ENCODE assay signal across 7 cellular contexts in the genomic region with DNA sequence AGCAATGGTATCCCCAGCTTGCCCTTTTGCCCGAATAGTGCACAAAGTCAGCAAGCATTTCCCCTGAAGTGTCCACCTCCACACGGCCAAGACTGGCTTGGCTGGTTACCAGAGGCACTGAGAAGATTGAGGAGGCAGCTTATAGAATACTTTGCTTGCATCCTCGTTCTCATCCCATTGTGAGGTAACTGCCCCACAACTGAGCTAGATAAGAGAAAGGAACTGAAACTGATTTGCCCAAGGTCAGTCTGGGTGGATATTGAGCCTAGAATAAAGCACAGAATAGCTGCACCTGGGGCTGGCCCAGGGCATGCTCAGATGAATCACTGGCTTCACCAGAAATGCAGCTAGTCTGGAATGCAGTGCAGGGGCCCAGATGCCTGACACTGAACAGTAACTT. TPM values are rescaled to one million over a fixed set of nuclear protein-coding genes. Genes with fewer than 3 reads are reported as not detected.
DNase-seq lines count a peak whose midpoint lies in the region; ATAC-seq and TF ChIP-seq lines count a peak whose summit lies in the region.

No MANE protein-coding gene starts in this region.

- CTCF ChIA-PET in HCT116 (lab: Charles Lee): no interaction called here

- H3K9me3 ChIP-seq in HCT116 (ENCODE audit: control insufficient read depth in 1 of 2, insufficient read depth in 1 of 2, low read depth in 1 of 2, low read length in 2 of 2): no peaks in the 10 kb centered on the region
- no peaks in the 10 kb centered on the region for H3K9me3 ChIP-seq in trophoblast cell (ENCODE audit: insufficient read depth, low read depth, low read length)

- H3K18ac ChIP-seq in trophoblast cell (ENCODE audit: low read length): peak overlapping the region; percentile 76

- no peaks in the 10 kb centered on the region for H4K20me1 ChIP-seq in HCT116 (ENCODE audit: insufficient read depth)

- BruUV-seq in HCT116 (replicated peaks; lab: Mats Ljungman, UMichigan): no TSS peak

- ATAC-seq in GM18867 (IDR thresholded peaks at IDR 0.05; ENCODE audit: unreplicated experiment): peak; percentile 80
- ATAC-seq in HCT116: peak; percentile 80

- H2BK12ac ChIP-seq in trophoblast cell (ENCODE audit: low read length): peak overlapping the region; percentile 80

- peak overlapping the region; percentile 71 for H4K8ac ChIP-seq in trophoblast cell (ENCODE audit: low read depth, low read length)

- H3K4me2 ChIP-seq in HCT116 (ENCODE audit: low read length) (peak overlapping the region; percentile 42), trophoblast cell (ENCODE audit: low read length) (peak overlapping the region; percentile 44)

- no peak overlapping the region for H3K23ac ChIP-seq in trophoblast cell (ENCODE audit: low read length)

- H3K4me3 ChIP-seq in HCT116 (replicated peaks in 1 of 2; ENCODE audit: low read depth in 1 of 2, low read length in 2 of 2) (no peak overlapping the region), epithelial cell of proximal tubule (ENCODE audit: low read depth, low read length) (peak overlapping the region; percentile 34), trophoblast cell (ENCODE audit: low read depth, low read length) (no peak overlapping the region)

- H3K27me3 ChIP-seq in HCT116 (ENCODE audit: insufficient read depth, low read length) (no peaks in the 10 kb centered on the region), trophoblast cell (ENCODE audit: insufficient read depth, low read length) (no peaks in the 10 kb centered on the region)

- RAD21 ChIA-PET in HCT116 (lab: Charles Lee; ENCODE audit: low non-redundant PET in 1 of 2, low total read pairs in 2 of 2, uncharacterized antibody in 2 of 2, unreplicated experiment in 2 of 2): no interaction called here

- H3K79me1 ChIP-seq in trophoblast cell (ENCODE audit: low read length): peaks cover 24% of the 10 kb centered on the region

- DNase-seq in HCT116 (ENCODE audit: low read depth, low spot score) (no peak), M059J (ENCODE audit: low read depth) (peak; percentile 58), epithelial cell of proximal tubule (ENCODE audit: low read depth) (no peak), trophoblast cell (peak; percentile 94 to 96), COLO829 (ENCODE audit: low spot score) (no peak), NCI-H526 (lab: John Stamatoyannopoulos, UW) (no peak)

- H2AK5ac ChIP-seq in trophoblast cell (ENCODE audit: low read length): peak overlapping the region; percentile 75

- intact Hi-C loops in HCT116 (cut with micrococcal nuclease): no loop called here

- no peak for TF ChIP-seq RAD21 in HCT116 (IDR thresholded peaks at IDR 0.05; ENCODE audit: low read depth)

- H3K36me3 ChIP-seq in HCT116 (ENCODE audit: control insufficient read depth in 1 of 2, insufficient read depth in 2 of 2, low read length in 2 of 2) (no peaks in the 10 kb centered on the region), trophoblast cell (ENCODE audit: control insufficient read depth in 1 of 2, insufficient read depth in 2 of 2, low read length in 2 of 2) (no peaks in the 10 kb centered on the region)

- no CpG with 5 or more reads among the region's 3 CpGs for WGBS in trophoblast cell (ENCODE audit: extremely low coverage, insufficient coverage, insufficient read length)

- H3K14ac ChIP-seq in trophoblast cell (ENCODE audit: low read length): peak overlapping the region; percentile 78

- TF ChIP-seq CTCF in HCT116 (IDR thresholded peaks at IDR 0.05 in 2 of 3, conservative IDR thresholded peaks at IDR 0.05 in 1 of 3; ENCODE audit: borderline replicate concordance in 1 of 3, insufficient read depth in 1 of 3, low read depth in 2 of 3, low read length in 2 of 3): no peak
- no peak for TF ChIP-seq CTCF in epithelial cell of proximal tubule (conservative IDR thresholded peaks at IDR 0.05; ENCODE audit: low read depth, low read length)

- H3K9me2 ChIP-seq in HCT116 (ENCODE audit: insufficient read depth): no peaks in the 10 kb centered on the region

- peak overlapping the region; percentile 97 for H2BK5ac ChIP-seq in trophoblast cell (ENCODE audit: low read depth, low read length, poor library complexity)

- H2BK120ac ChIP-seq in trophoblast cell (ENCODE audit: insufficient read depth, low read length, poor library complexity): peak overlapping the region; percentile 78

- H3K4me1 ChIP-seq in HCT116 (ENCODE audit: control insufficient read depth in 1 of 2, insufficient read depth in 2 of 2, low read length in 2 of 2) (peaks cover 5 to 34% of the 10 kb centered on the region in 2 experiments; a peak in 3 of 4 replicates), trophoblast cell (ENCODE audit: control insufficient read depth in 1 of 2, insufficient read depth in 2 of 2, low read length in 2 of 2) (peaks cover 10 to 26% of the 10 kb centered on the region in 2 experiments)

- H4K91ac ChIP-seq in trophoblast cell (ENCODE audit: low read depth, low read length): peak overlapping the region; percentile 81

- no peak for TF ChIP-seq POLR2A in HCT116 (IDR thresholded peaks at IDR 0.05; ENCODE audit: borderline replicate concordance, extremely low read depth, insufficient read depth, insufficient read length)

- peak overlapping the region; percentile 51 for H4K12ac ChIP-seq in trophoblast cell (ENCODE audit: low read depth, low read length)

- H2AFZ ChIP-seq in HCT116 (ENCODE audit: low read depth, low read length, poor library complexity, severe bottlenecking) (no peak overlapping the region), trophoblast cell (ENCODE audit: insufficient read depth, low read length, poor library complexity) (no peak overlapping the region)

- H3K9ac ChIP-seq in HCT116 (ENCODE audit: low read length) (no peak overlapping the region), trophoblast cell (ENCODE audit: low read length) (no peak overlapping the region)

- no peak overlapping the region for H3K4ac ChIP-seq in trophoblast cell (ENCODE audit: low read depth, low read length)

- H3K79me2 ChIP-seq in HCT116 (ENCODE audit: insufficient read depth, low read length) (no peaks in the 10 kb centered on the region), trophoblast cell (ENCODE audit: control insufficient read depth, insufficient read depth, low read length, poor library complexity) (no peaks in the 10 kb centered on the region)

- H3K27ac ChIP-seq in HCT116 (ENCODE audit: low read depth, low read length) (no peak overlapping the region), trophoblast cell (ENCODE audit: low read depth, low read length) (peak overlapping the region; percentile 94)

- POLR2A ChIA-PET in HCT116 (lab: Charles Lee): no interaction called here

TF ChIP-seq in HCT116, 20 proteins besides CTCF, POLR2A, EP300 and RAD21 (continues in another document):
- TF ChIP-seq EGR1 (IDR thresholded peaks at IDR 0.05; ENCODE audit: low read depth): no peak
- TF ChIP-seq, protein P1, sequence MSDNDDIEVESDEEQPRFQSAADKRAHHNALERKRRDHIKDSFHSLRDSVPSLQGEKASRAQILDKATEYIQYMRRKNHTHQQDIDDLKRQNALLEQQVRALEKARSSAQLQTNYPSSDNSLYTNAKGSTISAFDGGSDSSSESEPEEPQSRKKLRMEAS (IDR thresholded peaks at IDR 0.05): no peak
- TF ChIP-seq, protein P2, sequence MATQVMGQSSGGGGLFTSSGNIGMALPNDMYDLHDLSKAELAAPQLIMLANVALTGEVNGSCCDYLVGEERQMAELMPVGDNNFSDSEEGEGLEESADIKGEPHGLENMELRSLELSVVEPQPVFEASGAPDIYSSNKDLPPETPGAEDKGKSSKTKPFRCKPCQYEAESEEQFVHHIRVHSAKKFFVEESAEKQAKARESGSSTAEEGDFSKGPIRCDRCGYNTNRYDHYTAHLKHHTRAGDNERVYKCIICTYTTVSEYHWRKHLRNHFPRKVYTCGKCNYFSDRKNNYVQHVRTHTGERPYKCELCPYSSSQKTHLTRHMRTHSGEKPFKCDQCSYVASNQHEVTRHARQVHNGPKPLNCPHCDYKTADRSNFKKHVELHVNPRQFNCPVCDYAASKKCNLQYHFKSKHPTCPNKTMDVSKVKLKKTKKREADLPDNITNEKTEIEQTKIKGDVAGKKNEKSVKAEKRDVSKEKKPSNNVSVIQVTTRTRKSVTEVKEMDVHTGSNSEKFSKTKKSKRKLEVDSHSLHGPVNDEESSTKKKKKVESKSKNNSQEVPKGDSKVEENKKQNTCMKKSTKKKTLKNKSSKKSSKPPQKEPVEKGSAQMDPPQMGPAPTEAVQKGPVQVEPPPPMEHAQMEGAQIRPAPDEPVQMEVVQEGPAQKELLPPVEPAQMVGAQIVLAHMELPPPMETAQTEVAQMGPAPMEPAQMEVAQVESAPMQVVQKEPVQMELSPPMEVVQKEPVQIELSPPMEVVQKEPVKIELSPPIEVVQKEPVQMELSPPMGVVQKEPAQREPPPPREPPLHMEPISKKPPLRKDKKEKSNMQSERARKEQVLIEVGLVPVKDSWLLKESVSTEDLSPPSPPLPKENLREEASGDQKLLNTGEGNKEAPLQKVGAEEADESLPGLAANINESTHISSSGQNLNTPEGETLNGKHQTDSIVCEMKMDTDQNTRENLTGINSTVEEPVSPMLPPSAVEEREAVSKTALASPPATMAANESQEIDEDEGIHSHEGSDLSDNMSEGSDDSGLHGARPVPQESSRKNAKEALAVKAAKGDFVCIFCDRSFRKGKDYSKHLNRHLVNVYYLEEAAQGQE (IDR thresholded peaks at IDR 0.05; ENCODE audit: low read depth): no peak
- TF ChIP-seq ZBTB33 (IDR thresholded peaks at IDR 0.05; ENCODE audit: extremely low read depth, insufficient replicate concordance, low read length): no peak
- TF ChIP-seq FOSL1 (IDR thresholded peaks at IDR 0.05; ENCODE audit: low read depth): no peak
- no peak for TF ChIP-seq SIN3A (IDR thresholded peaks at IDR 0.05; ENCODE audit: low read depth)
- no peak for TF ChIP-seq SRF (IDR thresholded peaks at IDR 0.05; ENCODE audit: low read depth)
- no peak for TF ChIP-seq SP1 (IDR thresholded peaks at IDR 0.05; ENCODE audit: low read depth)
- TF ChIP-seq EZH2phosphoT487 (IDR thresholded peaks at IDR 0.05; ENCODE audit: borderline replicate concordance): no peak

RNA-seq across cellular contexts. Expression of gene MAP4K3, which starts 32.7 kb away (rescaled TPM):
- total RNA-seq in HCT116 (2021; ENCODE audit: unreplicated experiment) (21.4 TPM), epithelial cell of proximal tubule (18.3 and 25.1 TPM in 2 replicates)
- 4.0 and 7.2 TPM in 2 replicates for polyA plus RNA-seq in HCT116 (2012)
- total RNA-seq in M059J (2014; rRNA removed; shearing (Covaris generic)): 12.6 and 21.0 TPM in 2 replicates
- polyA plus RNA-seq in trophoblast cell (2013): 24.7 and 24.8 TPM in 2 replicates

Comparison
In these comparisons a context has a peak if more than half of its experiments do, and no peak if none do; other contexts are left out.
1. DNase-seq: peak in M059J (single experiment) and trophoblast cell (2 of 2); none in HCT116 (single experiment), epithelial cell of proximal tubule (single experiment), COLO829 (single experiment) and NCI-H526 (0 of 2).